ENCODE assay signal across 22 cellular contexts in genomic region chr1:227330709-227331108, GRCh38.
"Had no signal": no experiment of that assay in that cellular context is flagged by ENCODE, and none has a peak within 500 bp of the region (broad histone marks: within the 10 kb centered on the region; RNA-seq: fewer than 3 reads in every experiment).

No MANE protein-coding gene starts in this region.

- H3K27ac ChIP-seq: lower lobe of right lung, spleen, stomach, testis, upper lobe of right lung had no signal

- H3K4me3 ChIP-seq: esophagus squamous epithelium, lower lobe of right lung, spleen, stomach, testis, upper lobe of right lung had no signal

- DNase-seq: activated CD4-positive, alpha-beta memory T cell treated with anti-CD3 and anti-CD28 coated beads for 36 hours; activated CD4-positive, alpha-beta T cell treated with anti-CD3 and anti-CD28 coated beads for 36 hours; activated CD8-positive, alpha-beta memory T cell treated with anti-CD3 and anti-CD28 coated beads, Interleukin-2, amount 10 ng/mL, durations not matched to agents 7 days and 5 days; activated naive CD4-positive, alpha-beta T cell treated with anti-CD3 and anti-CD28 coated beads for 36 hours; activated T-cell treated with anti-CD3 and anti-CD28 coated beads, Interleukin-2, amount 50 U/mL, for 1 hour; cortex of kidney; effector CD8-positive, alpha-beta T cell; esophagus squamous epithelium; foreskin melanocyte; lower lobe of right lung; nephron progenitor cell; spleen; stomach; T-helper 17 cell; testis; upper lobe of right lung had no signal

- H3K36me3 ChIP-seq: esophagus squamous epithelium, lower lobe of right lung, spleen, stomach, upper lobe of right lung had no signal

- H3K4me3 Mint-ChIP-seq: activated CD4-positive, alpha-beta memory T cell treated with anti-CD3 and anti-CD28 coated beads for 36 hours; activated CD4-positive, alpha-beta T cell treated with anti-CD3 and anti-CD28 coated beads for 36 hours; activated CD8-positive, alpha-beta memory T cell treated with anti-CD3 and anti-CD28 coated beads, Interleukin-2, amount 10 ng/mL, durations not matched to agents 7 days and 5 days; activated naive CD4-positive, alpha-beta T cell treated with anti-CD3 and anti-CD28 coated beads for 36 hours; brain; central memory CD8-positive, alpha-beta T cell; nephron progenitor cell had no signal

- H3K27ac Mint-ChIP-seq: activated CD4-positive, alpha-beta memory T cell treated with anti-CD3 and anti-CD28 coated beads for 36 hours; activated CD4-positive, alpha-beta T cell treated with anti-CD3 and anti-CD28 coated beads for 36 hours; activated CD8-positive, alpha-beta memory T cell treated with anti-CD3 and anti-CD28 coated beads, Interleukin-2, amount 10 ng/mL, durations not matched to agents 7 days and 5 days; activated naive CD4-positive, alpha-beta T cell treated with anti-CD3 and anti-CD28 coated beads for 36 hours; activated T-helper 2 cell treated with anti-CD3 and anti-CD28 coated beads, Interferon-gamma antibody, Interleukin-2, Interleukin-4, amounts not matched to agents 10 μg/mL and 5 μg/mL and 100 μg/mL, durations not matched to agents 14 hours and 24 hours and 36 hours; nephron progenitor cell; progenitor cell of endocrine pancreas; T-helper 17 cell had no signal

- H3K4me1 Mint-ChIP-seq: activated CD4-positive, alpha-beta T cell treated with anti-CD3 and anti-CD28 coated beads for 36 hours; activated CD8-positive, alpha-beta memory T cell treated with anti-CD3 and anti-CD28 coated beads, Interleukin-2, amount 10 ng/mL, durations not matched to agents 7 days and 5 days; brain; central memory CD8-positive, alpha-beta T cell; nephron progenitor cell had no signal

- H3K9me3 Mint-ChIP-seq: central memory CD8-positive, alpha-beta T cell had no signal

- H3K27me3 ChIP-seq: esophagus squamous epithelium, spleen, stomach, testis, upper lobe of right lung had no signal

- H3K9me3 ChIP-seq: testis, upper lobe of right lung had no signal

- H3K36me3 Mint-ChIP-seq: activated CD8-positive, alpha-beta memory T cell treated with anti-CD3 and anti-CD28 coated beads, Interleukin-2, amount 10 ng/mL, durations not matched to agents 7 days and 5 days; brain had no signal

- H3K4me1 ChIP-seq: esophagus squamous epithelium, lower lobe of right lung, spleen, testis, upper lobe of right lung had no signal

- ATAC-seq: activated CD4-positive, alpha-beta T cell treated with anti-CD3 and anti-CD28 coated beads for 36 hours; activated CD8-positive, alpha-beta memory T cell treated with anti-CD3 and anti-CD28 coated beads, Interleukin-2, amount 10 ng/mL, durations not matched to agents 7 days and 5 days; lower lobe of right lung; sciatic nerve; T-helper 17 cell; upper lobe of right lung had no signal

- FAIRE-seq: endothelial cell of umbilical vein had no signal
